Comparison of ENCODE assay signal across 1 cellular context in genomic region chr14:31025335-31026075, GRCh38.
A peak's percentile ranks its signal among the peaks of the same experiment; 100 is the strongest.
TF ChIP-seq lines count a peak whose summit lies in the region.

AP4S1 (plus strand) TSS chr14:31025649; CDS start chr14:31066197, 40,548 bp downstream.

TF ChIP-seq in GM12878, 131 proteins besides CTCF, POLR2A, EP300 and RAD21 (continues in another document):
- TF ChIP-seq SMAD5 (IDR thresholded peaks at IDR 0.05; ENCODE audit: low read depth) (0 out of 2 replicates have a peak, but pooled peaks have one; percentile 12), HDAC6 (IDR thresholded peaks at IDR 0.05; ENCODE audit: unreplicated experiment) (no peak), JUNB (IDR thresholded peaks at IDR 0.05) (no peak), NBN (IDR thresholded peaks at IDR 0.05) (no peak), ZNF384 (IDR thresholded peaks at IDR 0.05; ENCODE audit: borderline replicate concordance, low read depth, low read length) (no peak), SP1 (IDR thresholded peaks at IDR 0.05; ENCODE audit: low read depth, low read length) (no peak), PBX3 (IDR thresholded peaks at IDR 0.05; ENCODE audit: insufficient replicate concordance, low read depth, low read length) (no peak), POU2F2 (IDR thresholded peaks at IDR 0.05; ENCODE audit: borderline replicate concordance, low read depth, low read length) (no peak), RELA (IDR thresholded peaks at IDR 0.05; ENCODE audit: borderline replicate concordance, partially characterized antibody) (no peak), SIX5 (IDR thresholded peaks at IDR 0.05; ENCODE audit: low read depth, low read length, severe bottlenecking) (no peak), CHD1 (IDR thresholded peaks at IDR 0.05; ENCODE audit: low read depth, low read length) (0 out of 2 replicates have a peak, but pooled peaks have one; percentile 36), RCOR1 (conservative IDR thresholded peaks at IDR 0.05; ENCODE audit: low read depth, low read length) (no peak), BHLHE40 (IDR thresholded peaks at IDR 0.05; ENCODE audit: borderline replicate concordance in 1 of 2, low read depth in 2 of 2, low read length in 1 of 2) (no peak), TAF1 (IDR thresholded peaks at IDR 0.05; ENCODE audit: borderline replicate concordance, low read depth, low read length) (peak; percentile 89), NKRF (conservative IDR thresholded peaks at IDR 0.05) (peak; percentile 65; the same call in 1 of the 2 replicates), USF2 (IDR thresholded peaks at IDR 0.05; ENCODE audit: borderline replicate concordance, low read depth, low read length) (no peak), ZBTB4 (CRISPR knock-in tag; IDR thresholded peaks at IDR 0.05) (no peak), KAT2A (conservative IDR thresholded peaks at IDR 0.05; ENCODE audit: control insufficient read depth, low read depth, low read length) (no peak), LARP7 (IDR thresholded peaks at IDR 0.05) (0 out of 2 replicates have a peak, but pooled peaks have one; percentile 30), ZBTB11 (CRISPR knock-in tag; IDR thresholded peaks at IDR 0.05) (no peak), RELB (IDR thresholded peaks at IDR 0.05; ENCODE audit: low read depth) (no peak), TBL1XR1 (IDR thresholded peaks at IDR 0.05; ENCODE audit: low read depth, low read length) (no peak), PRDM15 (CRISPR knock-in tag; IDR thresholded peaks at IDR 0.05) (no peak), MEF2A (IDR thresholded peaks at IDR 0.05; ENCODE audit: insufficient read depth, low read depth, low read length) (no peak), ZBTB33 (IDR thresholded peaks at IDR 0.05) (no peak), HDAC2 (IDR thresholded peaks at IDR 0.05) (no peak), IRF4 (IDR thresholded peaks at IDR 0.05; ENCODE audit: low read depth, low read length) (no peak), GATAD2B (conservative IDR thresholded peaks at IDR 0.05; ENCODE audit: low read depth) (0 out of 2 replicates have a peak, but pooled peaks have one; percentile 40), YBX1 (IDR thresholded peaks at IDR 0.05) (no peak), CREB1 (IDR thresholded peaks at IDR 0.05; ENCODE audit: low read depth) (no peak), YY1 (IDR thresholded peaks at IDR 0.05; ENCODE audit: low read depth, low read length) (peak; percentile 98), ZSCAN29 (IDR thresholded peaks at IDR 0.05) (no peak), SREBF1 (IDR thresholded peaks at IDR 0.05; ENCODE audit: low read length) (no peak), ELK1 (IDR thresholded peaks at IDR 0.05; ENCODE audit: low read depth, low read length) (no peak), NFYA (IDR thresholded peaks at IDR 0.05; ENCODE audit: borderline replicate concordance, low read depth, low read length) (no peak)
